ENCODE assay signal across 1 cellular context in genomic region chr14:49693738-49694130, GRCh38.
TF ChIP-seq lines count a peak whose summit lies in the region.

No MANE protein-coding gene starts in this region.

TF ChIP-seq in HEK293T, 16 proteins besides CTCF, POLR2A, EP300 and RAD21:
- TF ChIP-seq ZNF384 (IDR thresholded peaks at IDR 0.05): peak; percentile 61; the same call in 1 of the 2 replicates
TF ChIP-seq in HEK293T: peak in this region for 1; not testable (repeated sequence) for 15.
